29 cellular contexts compared by ENCODE assay signal in the genomic region with DNA sequence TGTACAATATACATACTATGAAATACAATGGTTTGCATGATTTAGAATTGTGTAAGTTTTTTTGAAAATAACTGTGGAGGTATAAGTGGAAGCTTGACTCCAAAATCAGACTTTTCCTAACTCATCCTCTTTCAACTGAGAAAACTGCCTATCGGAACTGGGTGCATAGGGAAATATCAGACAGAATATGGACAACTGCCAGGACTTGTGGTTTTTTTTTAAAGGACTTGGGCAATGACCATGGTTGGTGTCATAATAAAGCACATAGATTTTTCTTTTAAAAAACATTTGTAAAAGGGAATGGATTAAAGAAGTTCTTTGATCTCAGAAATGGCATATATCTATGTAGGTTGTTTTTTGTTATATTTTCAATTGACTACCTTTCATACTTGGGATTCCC. TPM values are rescaled to one million over a fixed set of nuclear protein-coding genes. Genes with fewer than 3 reads are reported as not detected.
DNase-seq lines count a peak whose midpoint lies in the region; ATAC-seq lines count a peak whose summit lies in the region.
"Had no signal": no experiment of that assay in that cellular context is flagged by ENCODE, and none has a peak within 500 bp of the region (broad histone marks: within the 10 kb centered on the region; RNA-seq: fewer than 3 reads in every experiment).

No MANE protein-coding gene starts in this region.

- DNase-seq in Ammon's horn (ENCODE audit: low spot score) (peak; percentile 16), NOMO-1 (lab: John Stamatoyannopoulos, UW; ENCODE audit: unreplicated experiment in 2 of 2) (peak; percentile 36 to 61), amniotic epithelial cell (ENCODE audit: low read depth) (peak; percentile 57), left lobe of liver (ENCODE audit: low spot score) (no peak), epidermal melanocyte (ENCODE audit: insufficient read length, low spot score) (no peak), T1000 (lab: John Stamatoyannopoulos, UW) (no peak)
- DNase-seq: activated CD4-positive, alpha-beta T cell treated with anti-CD3 and anti-CD28 coated beads for 1 hour; activated CD8-positive, alpha-beta T cell treated with anti-CD3 and anti-CD28 coated beads, Interleukin-2, amount 10 ng/mL, durations not matched to agents 7 days and 5 days; activated effector memory CD4-positive, alpha-beta T cell treated with Interleukin-2 at 50 U/mL for 16 hours; activated naive CD8-positive, alpha-beta T cell treated with anti-CD3 and anti-CD28 coated beads, Interleukin-2, amount 10 ng/mL, durations not matched to agents 7 days and 5 days; activated T-cell treated with anti-CD3 and anti-CD28 coated beads for 4 hours; CD4-positive, CD25-positive, alpha-beta regulatory T cell; hypothalamus; KG1; NCI-H1092; NCI-H187; NCI-H748 treated with DMSO at 0.1 percent for 48 hours; pancreas; PC-9; SJCRH30; stimulated activated CD4-positive, alpha-beta T cell treated with anti-CD3 and anti-CD28 coated beads, Interleukin-4, amount 100 ng/mL, for 24 hours; stimulated activated naive CD8-positive, alpha-beta T cell treated with anti-CD3 and anti-CD28 coated beads, Interleukin-15, Interleukin-2, amounts not matched to agents 100 U/mL and 50 U/mL, for 24 hours; T-cell; thyroid gland had no signal

- ATAC-seq in left lobe of liver (peak; percentile 60), GM18909 (IDR thresholded peaks at IDR 0.05; ENCODE audit: poor library complexity, unreplicated experiment) (no peak), GM21576 (IDR thresholded peaks at IDR 0.05; ENCODE audit: unreplicated experiment) (no peak)
- ATAC-seq: activated CD8-positive, alpha-beta T cell treated with anti-CD3 and anti-CD28 coated beads, Interleukin-2, amount 10 ng/mL, durations not matched to agents 7 days and 5 days; gastroesophageal sphincter; HCT116; pancreas; stimulated activated naive CD8-positive, alpha-beta T cell treated with anti-CD3 and anti-CD28 coated beads, Interleukin-15, Interleukin-2, amounts not matched to agents 100 U/mL and 50 U/mL, for 24 hours; T-cell had no signal

RNA-seq across cellular contexts. Expression of a gene that starts 53.3 kb away (rescaled TPM):
- total RNA-seq in left lobe of liver, result 7.0 TPM
- total RNA-seq: HT-29 had no signal

Comparison
In these comparisons a context has a peak if more than half of its experiments do, and no peak if none do; other contexts are left out.
1. DNase-seq: peak in Ammon's horn (single experiment), NOMO-1 (2 of 2) and amniotic epithelial cell (single experiment); none in left lobe of liver (single experiment), epidermal melanocyte (single experiment) and T1000 (single experiment).